Comparison of ENCODE assay signal across 20 cellular contexts in genomic region chr18:58549814-58550339, GRCh38.
A peak's percentile ranks its signal among the peaks of the same experiment; 100 is the strongest.
DNase-seq lines count a peak whose midpoint lies in the region; ATAC-seq and TF ChIP-seq lines count a peak whose summit lies in the region.
"Had no signal": no experiment of that assay in that cellular context is flagged by ENCODE, and none has a peak within 500 bp of the region (broad histone marks: within the 10 kb centered on the region; RNA-seq: fewer than 3 reads in every experiment).

No MANE protein-coding gene starts in this region.

- H3K27ac ChIP-seq in IMR-90 (ENCODE audit: insufficient read depth, low read length) (no peak overlapping the region), epithelial cell of prostate (peak overlapping the region; percentile 35), neural progenitor cell (no peak overlapping the region)
- H3K27ac ChIP-seq: ovary, RWPE1, sigmoid colon had no signal

- no peak overlapping the region for H2BK5ac ChIP-seq in IMR-90 (ENCODE audit: low read depth, low read length, poor library complexity, severe bottlenecking)

- BruUV-seq in Caco-2 (replicated peaks; lab: Mats Ljungman, UMichigan) (no TSS peak), IMR-90 (replicated peaks; lab: Mats Ljungman, UMichigan) (no TSS peak)

- H4K5ac ChIP-seq in IMR-90 (ENCODE audit: low read depth, low read length) = no peak overlapping the region

- DNase-seq in Caco-2 (peak; percentile 86 to 92), IMR-90 (no peak), epithelial cell of prostate (ENCODE audit: low read depth, low spot score) (peak; percentile 54), neural progenitor cell (ENCODE audit: low spot score) (no peak), 8988T (no peak)
- no peak for DNase-seq in natural killer cell treated with Interleukin-12 subunit alpha and Interleukin-12 subunit beta and Interleukin-15 and Interleukin-18, amount 100 ng/mL, for 72 hours (ENCODE audit: low spot score)
- DNase-seq: activated CD4-positive, CD25-positive, alpha-beta regulatory T cell treated with anti-CD3 and anti-CD28 coated beads, Interleukin-2, amount 50 U/mL, for 72 hours; CD8-positive, alpha-beta memory T cell; endodermal cell; glutamatergic neuron; H9; naive thymus-derived CD8-positive, alpha-beta T cell; NCI-H1105; NCI-H2107; NCI-H524; ovary; sigmoid colon; T-helper 9 cell had no signal

- H3K9me3 Mint-ChIP-seq in Caco-2 (ENCODE audit: unreplicated experiment) (no peaks in the 10 kb centered on the region), neural progenitor cell (peaks cover 12% of the 10 kb centered on the region)
- H3K9me3 Mint-ChIP-seq in natural killer cell treated with Interleukin-12 subunit alpha and Interleukin-12 subunit beta and Interleukin-15 and Interleukin-18, amount 100 ng/mL, for 72 hours = no peaks in the 10 kb centered on the region
- H3K9me3 Mint-ChIP-seq: endodermal cell; naive thymus-derived CD8-positive, alpha-beta T cell had no signal

- no peaks in the 10 kb centered on the region for H3K9me3 ChIP-seq in Caco-2
- H3K9me3 ChIP-seq in IMR-90 (ENCODE audit: control insufficient read depth, insufficient read depth, low read length) = no peaks in the 10 kb centered on the region
- no peaks in the 10 kb centered on the region for H3K9me3 ChIP-seq in neural progenitor cell (ENCODE audit: low read depth)
- H3K9me3 ChIP-seq: ovary, sigmoid colon had no signal

- H3K4ac ChIP-seq in IMR-90 (ENCODE audit: low read depth, low read length) = no peak overlapping the region

- no peak overlapping the region for H2BK15ac ChIP-seq in IMR-90 (ENCODE audit: low read depth, low read length)

- H3K4me2 ChIP-seq in IMR-90 (ENCODE audit: low read depth, low read length) (no peak overlapping the region), neural progenitor cell (no peak overlapping the region)

- in situ Hi-C loops in IMR-90 (cut with MboI; ENCODE audit: low sequenced_read_pairs) = no loop called here

- ATAC-seq in IMR-90 (ENCODE audit: low read depth) (no peak), esophagus mucosa (no peak)
- ATAC-seq in natural killer cell treated with Interleukin-12 subunit alpha and Interleukin-12 subunit beta and Interleukin-15 and Interleukin-18, amount 100 ng/mL, for 72 hours = no peak
- ATAC-seq: naive thymus-derived CD8-positive, alpha-beta T cell had no signal

- POLR2A ChIA-PET in Caco-2 (lab: Charles Lee) (interaction anchor here (0.9 kb wide), 1 partner anchor 120 kb away, joined by 3 read pairs; no protein-coding TSS in a partner anchor), IMR-90 (lab: Charles Lee; ENCODE audit: unreplicated experiment) (no interaction called here)

- H3K36me3 Mint-ChIP-seq in Caco-2 (ENCODE audit: insufficient read depth, unreplicated experiment) = peaks cover 19% of the 10 kb centered on the region
- no peaks in the 10 kb centered on the region for H3K36me3 Mint-ChIP-seq in neural progenitor cell
- H3K36me3 Mint-ChIP-seq in natural killer cell treated with Interleukin-12 subunit alpha and Interleukin-12 subunit beta and Interleukin-15 and Interleukin-18, amount 100 ng/mL, for 72 hours = no peaks in the 10 kb centered on the region
- H3K36me3 Mint-ChIP-seq: CD8-positive, alpha-beta memory T cell; naive thymus-derived CD8-positive, alpha-beta T cell had no signal

- H2AK9ac ChIP-seq in IMR-90 (replicated peaks; ENCODE audit: low read depth, low read length, poor library complexity) = peak overlapping the region; percentile 26

- peaks cover 46% of the 10 kb centered on the region for H3K4me1 Mint-ChIP-seq in Caco-2 (ENCODE audit: low read depth, unreplicated experiment)
- peaks cover 4% of the 10 kb centered on the region for H3K4me1 Mint-ChIP-seq in neural progenitor cell
- peaks cover 14 to 31% of the 10 kb centered on the region in 2 donors for H3K4me1 Mint-ChIP-seq in natural killer cell treated with Interleukin-12 subunit alpha and Interleukin-12 subunit beta and Interleukin-15 and Interleukin-18, amount 100 ng/mL, for 72 hours (ENCODE audit: low read depth in 2 of 2)

- dilution Hi-C loops in IMR-90 (cut with HindIII; ENCODE audit: low sequenced_read_pairs, unreplicated experiment) = no loop called here

- WGBS in IMR-90 (ENCODE audit: extremely low coverage in 2 of 2, insufficient read length in 1 of 2), 2 experiments = 81 to 100% methylated on average over 2 to 6 of the region's 6 CpGs

- no peaks in the 10 kb centered on the region for H3F3A ChIP-seq in neural progenitor cell (ENCODE audit: low read depth)

- no peak overlapping the region for H3K18ac ChIP-seq in IMR-90 (ENCODE audit: low read depth, low read length)

- no peaks in the 10 kb centered on the region for H3K36me3 ChIP-seq in Caco-2 (ENCODE audit: control insufficient read depth, insufficient read depth, low read length)
- peaks cover 11% of the 10 kb centered on the region for H3K36me3 ChIP-seq in IMR-90 (ENCODE audit: control insufficient read depth, insufficient read depth, low read length)
- no peaks in the 10 kb centered on the region for H3K36me3 ChIP-seq in neural progenitor cell
- H3K36me3 ChIP-seq: ovary, sigmoid colon had no signal

- H2AFZ ChIP-seq in IMR-90 (replicated peaks; ENCODE audit: low read length, poor library complexity) (no peak overlapping the region), neural progenitor cell (replicated peaks) (peak overlapping the region; percentile 17)

- no peaks in the 10 kb centered on the region for H3K79me2 ChIP-seq in neural progenitor cell (ENCODE audit: low read depth)

- H3K9me1 ChIP-seq in IMR-90 (ENCODE audit: insufficient read depth, low read length) = peaks cover 23% of the 10 kb centered on the region

- H3K27ac Mint-ChIP-seq in Caco-2 (ENCODE audit: unreplicated experiment) (peak overlapping the region; percentile 63), neural progenitor cell (no peak overlapping the region)
- H3K27ac Mint-ChIP-seq in natural killer cell treated with Interleukin-12 subunit alpha and Interleukin-12 subunit beta and Interleukin-15 and Interleukin-18, amount 100 ng/mL, for 72 hours = no peak overlapping the region
- H3K27ac Mint-ChIP-seq: CD8-positive, alpha-beta memory T cell; endodermal cell; H9 had no signal

- H3K4me1 ChIP-seq in Caco-2 (peaks cover 36% of the 10 kb centered on the region), IMR-90 (ENCODE audit: control insufficient read depth, insufficient read depth, low read length) (peaks cover 12% of the 10 kb centered on the region), neural progenitor cell (no peaks in the 10 kb centered on the region)

- TF ChIP-seq POLR2A in IMR-90 (IDR thresholded peaks at IDR 0.05; ENCODE audit: low read depth, low read length) = no peak

- no peak overlapping the region for H3K4me3 ChIP-seq in Caco-2 (ENCODE audit: low read depth, low read length)
- H3K4me3 ChIP-seq in IMR-90 (ENCODE audit: insufficient read depth, low read depth, low read length) = no peak overlapping the region
- no peak overlapping the region for H3K4me3 ChIP-seq in neural progenitor cell
- H3K4me3 ChIP-seq: ovary, sigmoid colon had no signal

- H3K4me3 Mint-ChIP-seq in Caco-2 (ENCODE audit: unreplicated experiment) (peak overlapping the region; percentile 19), neural progenitor cell (no peak overlapping the region)
- H3K4me3 Mint-ChIP-seq in natural killer cell treated with Interleukin-12 subunit alpha and Interleukin-12 subunit beta and Interleukin-15 and Interleukin-18, amount 100 ng/mL, for 72 hours = no peak overlapping the region
- H3K4me3 Mint-ChIP-seq: CD8-positive, alpha-beta memory T cell; endodermal cell; H9; naive thymus-derived CD8-positive, alpha-beta T cell had no signal

- H4K91ac ChIP-seq in IMR-90 (ENCODE audit: insufficient read depth, low read depth, low read length) = no peak overlapping the region

- H3K27me3 ChIP-seq in Caco-2 (replicated peaks; ENCODE audit: control insufficient read depth, insufficient read depth, low read length) (no peaks in the 10 kb centered on the region), IMR-90 (ENCODE audit: control insufficient read depth, insufficient read depth, low read length) (no peaks in the 10 kb centered on the region), neural progenitor cell (no peaks in the 10 kb centered on the region)
- H3K27me3 ChIP-seq: ovary, sigmoid colon had no signal

- peaks cover 42 to 73% of the 10 kb centered on the region in 2 experiments for H3K79me1 ChIP-seq in IMR-90 (ENCODE audit: low read depth in 1 of 2, low read length in 2 of 2)

- intact Hi-C loops in Caco-2 (cut with micrococcal nuclease; ENCODE audit: unreplicated experiment) = loop anchor here (1.0 to 5.0 kb wide), 4 partner anchors 23 to 122 kb away; partner anchors contain the start of gene MALT1
- intact Hi-C loops in IMR-90 (cut with micrococcal nuclease) = no loop called here

- H3K27me3 Mint-ChIP-seq in Caco-2 (ENCODE audit: insufficient read depth, unreplicated experiment) (no peaks in the 10 kb centered on the region), neural progenitor cell (ENCODE audit: insufficient read depth, low read depth) (no peaks in the 10 kb centered on the region)
- peaks cover 13 to 29% of the 10 kb centered on the region in 2 donors for H3K27me3 Mint-ChIP-seq in natural killer cell treated with Interleukin-12 subunit alpha and Interleukin-12 subunit beta and Interleukin-15 and Interleukin-18, amount 100 ng/mL, for 72 hours
- H3K27me3 Mint-ChIP-seq: CD8-positive, alpha-beta memory T cell; naive thymus-derived CD8-positive, alpha-beta T cell had no signal

- CTCF ChIA-PET in Caco-2 (lab: Charles Lee) (interaction anchor here (1.4 kb wide), 2 partner anchors 24 to 218 kb away, joined by 3 to 4 read pairs; no protein-coding TSS in a partner anchor), IMR-90 (lab: Yijun Ruan, JAX) (no interaction called here)

- H2BK20ac ChIP-seq in IMR-90 (ENCODE audit: low read depth, low read length) = no peak overlapping the region

- H4K8ac ChIP-seq in IMR-90 (ENCODE audit: low read depth in 2 of 2, low read length in 2 of 2) = no peak overlapping the region

- H3K14ac ChIP-seq in IMR-90 (replicated peaks; ENCODE audit: low read depth, low read length) = peak overlapping the region; percentile 62; the same call in 1 of the 2 replicates

- H2BK120ac ChIP-seq in IMR-90 (ENCODE audit: low read depth, low read length) = no peak overlapping the region

- H3K9ac ChIP-seq in IMR-90 (ENCODE audit: low read depth, low read length) = no peak overlapping the region
- no peak overlapping the region for H3K9ac ChIP-seq in neural progenitor cell

- no peak for TF ChIP-seq CTCF in Caco-2 (IDR thresholded peaks at IDR 0.05; ENCODE audit: insufficient read depth in 1 of 2, low read depth in 1 of 2, low read length in 1 of 2, severe bottlenecking in 1 of 2, unreplicated experiment in 1 of 2)
- no peak for TF ChIP-seq CTCF in IMR-90 (conservative IDR thresholded peaks at IDR 0.05; ENCODE audit: low read depth, low read length)
- no peak for TF ChIP-seq CTCF in neural progenitor cell (IDR thresholded peaks at IDR 0.05)

- peak overlapping the region; percentile 60; the same call in 1 of the 2 replicates for H2AK5ac ChIP-seq in IMR-90 (ENCODE audit: low read depth, low read length)

- no peak for TF ChIP-seq RAD21 in IMR-90 (IDR thresholded peaks at IDR 0.05; ENCODE audit: low read length)

- H3K56ac ChIP-seq in IMR-90 (ENCODE audit: extremely low read depth, insufficient read depth, low read length) = no peak overlapping the region

- no peak overlapping the region for H3K23ac ChIP-seq in IMR-90 (ENCODE audit: low read depth, low read length)

- H4K20me1 ChIP-seq in IMR-90 (ENCODE audit: insufficient read depth, low read length) (peaks cover 61% of the 10 kb centered on the region), neural progenitor cell (ENCODE audit: low read depth) (no peaks in the 10 kb centered on the region)

Comparison
In these comparisons a context has a peak if more than half of its experiments do, and no peak if none do; other contexts are left out.
1. DNase-seq: peak in Caco-2 (2 of 2) and epithelial cell of prostate (single experiment); none in IMR-90 (single experiment), neural progenitor cell (single experiment), natural killer cell treated with Interleukin-12 subunit alpha and Interleukin-12 subunit beta and Interleukin-15 and Interleukin-18, amount 100 ng/mL, for 72 hours (single experiment) and 8988T (single experiment).